Comparison of ENCODE assay signal across 13 cellular contexts in genomic region chr7:2175091-2175490, GRCh38. TPM values are rescaled to one million over a fixed set of nuclear protein-coding genes. Genes with fewer than 3 reads are reported as not detected.
DNase-seq lines count a peak whose midpoint lies in the region; ATAC-seq and TF ChIP-seq lines count a peak whose summit lies in the region.
"Had no signal": no experiment of that assay in that cellular context is flagged by ENCODE, and none has a peak within 500 bp of the region (broad histone marks: within the 10 kb centered on the region; RNA-seq: fewer than 3 reads in every experiment).

No MANE protein-coding gene starts in this region.

- 88% methylated on average over 15 of the region's 15 CpGs for WGBS in prostate gland

- H3K79me2 ChIP-seq in PC-3 (ENCODE audit: low read length), result 0 out of 2 replicates have a peak, but pooled peaks cover 5% of the 10 kb centered on the region

- peak overlapping the region; percentile 57 for H3K27ac ChIP-seq in PC-3 (ENCODE audit: low read length)
- H3K27ac ChIP-seq in epithelial cell of prostate, result peak overlapping the region; percentile 48
- peak overlapping the region; percentile 44 to 60 for H3K27ac ChIP-seq in uterus
- no peak overlapping the region for H3K27ac ChIP-seq in prostate gland
- H3K27ac ChIP-seq: pancreas had no signal

- H3K4me1 Mint-ChIP-seq in mesothelial cell of epicardium, result peaks cover 39% of the 10 kb centered on the region

- peak; percentile 16 for ATAC-seq in PC-3
- ATAC-seq: activated T-cell treated with anti-CD3 and anti-CD28 coated beads, Interleukin-2, amount 50 U/mL, for 4 hours; K562 had no signal

- BruUV-seq in PC-3 (replicated peaks; lab: Mats Ljungman, UMichigan), result no TSS peak

- H3K9me2 ChIP-seq in PC-3 (replicated peaks; ENCODE audit: low read length), result no peaks in the 10 kb centered on the region

- H3F3A ChIP-seq in PC-3 (ENCODE audit: low read length, unreplicated experiment), result no peaks in the 10 kb centered on the region

- no peaks in the 10 kb centered on the region for H3K27me3 Mint-ChIP-seq in mesothelial cell of epicardium (ENCODE audit: low read depth)

- H3K27me3 ChIP-seq in PC-3 (ENCODE audit: low read length), result no peaks in the 10 kb centered on the region
- H3K27me3 ChIP-seq in uterus, result no peaks in the 10 kb centered on the region
- H3K27me3 ChIP-seq in prostate gland (replicated peaks; ENCODE audit: insufficient read depth), result no peaks in the 10 kb centered on the region
- H3K27me3 ChIP-seq: pancreas had no signal

- TF ChIP-seq POLR2A in uterus (IDR thresholded peaks at IDR 0.05) (no peak), prostate gland (IDR thresholded peaks at IDR 0.05) (no peak)

- H3K27ac Mint-ChIP-seq in mesothelial cell of epicardium, result peak overlapping the region; percentile 90

- CTCF ChIA-PET in PC-3 (lab: Charles Lee), result interaction anchor here (0.6 kb wide), 1 partner anchor 134 kb away, joined by 6 read pairs; no protein-coding TSS in a partner anchor

- TF ChIP-seq CTCF in PC-3 (conservative IDR thresholded peaks at IDR 0.05; ENCODE audit: low read depth, low read length) (no peak), mesothelial cell of epicardium (IDR thresholded peaks at IDR 0.05; ENCODE audit: unreplicated experiment) (no peak), uterus (IDR thresholded peaks at IDR 0.05) (no peak), prostate gland (IDR thresholded peaks at IDR 0.05) (no peak)

- peak overlapping the region; percentile 62 for H3K4me2 ChIP-seq in PC-3 (ENCODE audit: low read length)

- no peak for DNase-seq in PC-3
- DNase-seq in epithelial cell of prostate (ENCODE audit: low read depth, low spot score), result no peak
- no peak for DNase-seq in mesothelial cell of epicardium (ENCODE audit: low spot score in 2 of 2, unreplicated experiment in 2 of 2)
- DNase-seq in uterus, result no peak
- DNase-seq in prostate gland (ENCODE audit: low spot score), result no peak
- no peak for DNase-seq in T-helper 1 cell
- no peak for DNase-seq in NCI-H2081 (lab: John Stamatoyannopoulos, UW)
- DNase-seq: activated T-cell treated with anti-CD3 and anti-CD28 coated beads, Interleukin-2, amount 50 U/mL, for 4 hours; NCI-H1694; pancreas; stimulated activated CD4-positive, alpha-beta T cell treated with anti-CD3 and anti-CD28 coated beads, Interleukin-4, amount 100 ng/mL, for 4 hours had no signal

- intact Hi-C loops in PC-3 (cut with micrococcal nuclease), result loop anchor here (1.0 kb wide), 1 partner anchor 18 kb away; no protein-coding TSS in a partner anchor
- intact Hi-C loops in uterus (cut with DNase I; ENCODE audit: low total_unique reads), result no loop called here
- intact Hi-C loops in prostate gland (cut with DNase I), result no loop called here

- H3K4me1 ChIP-seq in PC-3 (ENCODE audit: insufficient read depth, low read length) (peaks cover 29% of the 10 kb centered on the region), uterus (peaks cover 0 to 4% of the 10 kb centered on the region in 2 donors), prostate gland (replicated peaks) (peaks cover 9% of the 10 kb centered on the region)
- H3K4me1 ChIP-seq: pancreas had no signal

- peaks cover 11% of the 10 kb centered on the region for H3K36me3 Mint-ChIP-seq in mesothelial cell of epicardium

- no peaks in the 10 kb centered on the region for H4K20me1 ChIP-seq in PC-3 (ENCODE audit: low read length)

- H3K4me3 ChIP-seq in PC-3 (ENCODE audit: low read length) (no peak overlapping the region), uterus (no peak overlapping the region), prostate gland (no peak overlapping the region)
- H3K4me3 ChIP-seq: K562, lung, pancreas had no signal

- peaks cover 3% of the 10 kb centered on the region; the same call in 1 of the 2 replicates for H3K36me3 ChIP-seq in PC-3 (ENCODE audit: low read depth, low read length)
- H3K36me3 ChIP-seq in uterus, result no peaks in the 10 kb centered on the region
- no peaks in the 10 kb centered on the region for H3K36me3 ChIP-seq in prostate gland
- H3K36me3 ChIP-seq: pancreas had no signal

- no peak overlapping the region for H3K4me3 Mint-ChIP-seq in mesothelial cell of epicardium
- H3K4me3 Mint-ChIP-seq: activated T-cell treated with anti-CD3 and anti-CD28 coated beads, Interleukin-2, amount 50 U/mL, for 4 hours had no signal

- H3K9me3 ChIP-seq in PC-3 (ENCODE audit: low read length), result no peaks in the 10 kb centered on the region
- no peaks in the 10 kb centered on the region for H3K9me3 ChIP-seq in uterus
- no peaks in the 10 kb centered on the region for H3K9me3 ChIP-seq in prostate gland
- H3K9me3 ChIP-seq: pancreas had no signal

- H3K9me3 Mint-ChIP-seq in mesothelial cell of epicardium, result no peaks in the 10 kb centered on the region
- H3K9me3 Mint-ChIP-seq: activated T-cell treated with anti-CD3 and anti-CD28 coated beads, Interleukin-2, amount 50 U/mL, for 4 hours had no signal

- H3K9ac ChIP-seq in PC-3 (ENCODE audit: low read length), result no peak overlapping the region

- H2AFZ ChIP-seq in PC-3 (ENCODE audit: low read length), result no peak overlapping the region

- POLR2A ChIA-PET in PC-3 (lab: Charles Lee; ENCODE audit: unreplicated experiment), result interaction anchor here (0.6 to 0.7 kb wide), 2 partner anchors 20 to 552 kb away, joined by 3 to 25 read pairs; no protein-coding TSS in a partner anchor

RNA-seq across cellular contexts. Expression of gene MAD1L1, which starts 57.7 kb away (rescaled TPM):
- total RNA-seq in PC-3 (2014; rRNA removed) (88.4 and 146 TPM in 2 replicates), mesothelial cell of epicardium (39.0 to 45.0 TPM (median 41.2 TPM) in 3 replicates), uterus (10 to 100 TPM; 13.3 to 37.4 (median 33.1) TPM), prostate gland (10 to 100 TPM; 79.3 to 91.9 TPM)

Comparison
In these comparisons a context has a peak if more than half of its experiments do, and no peak if none do; other contexts are left out.
1. H3K27ac ChIP-seq: peak in PC-3 (single experiment), epithelial cell of prostate (single experiment) and uterus (2 of 2); none in prostate gland (0 of 2).